37 cellular contexts compared by ENCODE assay signal in the genomic region with DNA sequence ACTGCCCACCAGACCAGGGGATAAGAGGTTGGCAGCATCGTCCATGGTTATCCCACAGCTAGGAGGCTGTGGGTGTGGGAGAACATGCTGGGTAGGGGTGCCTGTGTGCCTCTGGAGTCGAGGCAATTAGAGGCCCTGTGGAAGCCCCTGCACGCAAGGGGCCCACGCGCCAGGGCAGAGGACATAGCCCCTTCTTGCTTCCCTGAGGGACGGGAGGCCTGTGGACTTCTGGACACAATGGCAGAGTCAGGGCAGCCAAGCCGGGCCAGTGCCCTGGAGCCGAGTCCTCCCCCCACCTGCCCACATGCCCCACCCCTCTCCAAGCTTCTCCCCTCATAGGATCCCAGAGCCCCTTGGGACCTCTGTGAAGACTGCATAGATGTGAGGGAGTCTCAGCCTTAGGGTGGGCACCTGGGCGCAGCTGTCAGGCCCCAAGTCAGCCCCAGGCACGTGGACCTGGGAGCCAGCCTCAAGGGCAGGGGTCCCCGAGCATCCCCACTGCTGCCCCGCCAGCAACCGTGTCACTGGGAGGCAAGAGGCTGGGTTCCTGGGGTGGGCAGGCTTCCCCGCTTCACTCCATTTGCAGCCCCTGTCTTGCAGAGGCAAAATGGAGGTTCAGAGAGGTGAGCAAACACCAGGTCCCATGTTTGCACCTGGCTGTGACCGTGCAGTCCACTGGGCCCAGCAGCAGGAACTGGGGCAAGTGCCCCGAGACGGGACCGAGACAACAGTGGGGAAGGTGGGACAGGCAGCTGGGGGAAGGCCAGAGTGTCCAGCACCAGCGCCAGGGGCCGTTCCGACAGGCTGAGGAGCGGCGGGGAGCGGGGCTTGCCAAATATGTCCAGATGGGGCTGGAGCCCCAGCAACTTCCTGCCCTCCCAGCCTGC.
"Had no signal": no experiment of that assay in that cellular context is flagged by ENCODE, and none has a peak within 500 bp of the region (broad histone marks: within the 10 kb centered on the region; RNA-seq: fewer than 3 reads in every experiment).

No MANE protein-coding gene starts in this region.

- H3K27ac Mint-ChIP-seq: activated B cell treated with CpG ODN at 0.5 μM for 24 hours; activated CD4-positive, alpha-beta memory T cell treated with anti-CD3 and anti-CD28 coated beads for 36 hours; activated naive CD4-positive, alpha-beta T cell treated with anti-CD3 and anti-CD28 coated beads for 36 hours; activated naive CD4-positive, alpha-beta T cell treated with anti-CD3 and anti-CD28 coated beads, Interleukin-2, amount 50 U/mL, for 72 hours; activated naive CD8-positive, alpha-beta T cell treated with anti-CD3 and anti-CD28 coated beads, Interleukin-2, amount 50 U/mL, for 24 hours; activated T-cell treated with anti-CD3 and anti-CD28 coated beads, Interleukin-2, amount 50 U/mL, for 24 hours; activated T-helper 1 cell treated with anti-CD3 and anti-CD28 coated beads, Interleukin-12 subunit alpha, Interleukin-12 subunit beta, Interleukin-2, Interleukin-4 antibody, amounts not matched to agents 30 ng/mL and 10 ng/mL and 1 ng/mL, durations not matched to agents 14 hours and 24 hours and 36 hours had no signal

- H3K4me1 ChIP-seq: Peyer's patch had no signal

- H3K27me3 Mint-ChIP-seq: activated B cell treated with CpG ODN at 0.5 μM for 24 hours; activated CD4-positive, alpha-beta memory T cell treated with anti-CD3 and anti-CD28 coated beads for 36 hours; activated naive CD8-positive, alpha-beta T cell treated with anti-CD3 and anti-CD28 coated beads, Interleukin-2, amount 50 U/mL, for 24 hours; activated T-cell treated with anti-CD3 and anti-CD28 coated beads, Interleukin-2, amount 50 U/mL, for 24 hours had no signal

- H3K4me1 Mint-ChIP-seq: activated B cell treated with CpG ODN at 0.5 μM for 24 hours; activated naive CD8-positive, alpha-beta T cell treated with anti-CD3 and anti-CD28 coated beads, Interleukin-2, amount 50 U/mL, for 24 hours had no signal

- ATAC-seq: activated naive CD4-positive, alpha-beta T cell treated with anti-CD3 and anti-CD28 coated beads, Interleukin-2, amount 50 U/mL, for 72 hours; activated naive CD8-positive, alpha-beta T cell treated with anti-CD3 and anti-CD28 coated beads, Interleukin-2, amount 50 U/mL, for 24 hours; PC-3 had no signal

- FAIRE-seq: bronchial epithelial cell had no signal

- H3K9me3 ChIP-seq: MG63 had no signal

- H3K36me3 ChIP-seq: MG63, Peyer's patch had no signal

- H3K27ac ChIP-seq: Peyer's patch, VCaP had no signal

- DNase-seq: activated B cell treated with CpG ODN at 0.5 μM for 24 hours; activated CD4-positive, alpha-beta memory T cell treated with anti-CD3 and anti-CD28 coated beads for 36 hours; activated CD4-positive, alpha-beta T cell treated with anti-CD3 and anti-CD28 coated beads for 4 hours; activated CD4-positive, alpha-beta T cell treated with anti-CD3 and anti-CD28 coated beads, Interleukin-2, amount 50 U/mL, for 1 hour; activated CD4-positive, CD25-positive, alpha-beta regulatory T cell treated with anti-CD3 and anti-CD28 coated beads, Interleukin-2, amount 50 U/mL, for 72 hours; activated gamma-delta T cell treated with Interleukin-2 at 50 U/mL for 16 hours; activated naive CD4-positive, alpha-beta T cell treated with anti-CD3 and anti-CD28 coated beads for 36 hours; activated naive CD8-positive, alpha-beta T cell treated with anti-CD3 and anti-CD28 coated beads, Interleukin-2, amount 50 U/mL, for 24 hours; activated T-cell treated with anti-CD3 and anti-CD28 coated beads, Interleukin-2, amount 50 U/mL, for 24 hours; anterior cingulate cortex; central memory CD4-positive, alpha-beta T cell; Kasumi-1; KG1; MG63; MV-4-11; NCI-H1092; NCI-H1436 treated with DMSO at 0.1 percent for 48 hours; NCI-H187; NCI-H2029 treated with DMSO at 0.1 percent for 48 hours; NCI-H2107; NCI-H2171; NCI-H510A; NCI-H526; NCI-H748 treated with DMSO at 0.1 percent for 48 hours; NK-92 treated with Interleukin-12 subunit alpha and Interleukin-12 subunit beta, amount 100 ng/mL, for 24 hours; PC-3; Peyer's patch; RPMI8226; SW 1271; T-helper 1 cell; T-helper 2 cell; T-helper 9 cell had no signal

- H3K27me3 ChIP-seq: MG63, Peyer's patch had no signal

- H3K4me3 Mint-ChIP-seq: activated B cell treated with CpG ODN at 0.5 μM for 24 hours; activated CD4-positive, alpha-beta memory T cell treated with anti-CD3 and anti-CD28 coated beads for 36 hours; activated naive CD4-positive, alpha-beta T cell treated with anti-CD3 and anti-CD28 coated beads for 36 hours; activated naive CD8-positive, alpha-beta T cell treated with anti-CD3 and anti-CD28 coated beads, Interleukin-2, amount 50 U/mL, for 24 hours; activated T-cell treated with anti-CD3 and anti-CD28 coated beads, Interleukin-2, amount 50 U/mL, for 24 hours; activated T-helper 1 cell treated with anti-CD3 and anti-CD28 coated beads, Interleukin-12 subunit alpha, Interleukin-12 subunit beta, Interleukin-2, Interleukin-4 antibody, amounts not matched to agents 30 ng/mL and 10 ng/mL and 1 ng/mL, durations not matched to agents 14 hours and 24 hours and 36 hours; brain had no signal

- H3K4me3 ChIP-seq: MG63, Peyer's patch had no signal
